Comparison of ENCODE assay signal across 15 cellular contexts in genomic region chr14:106174206-106174605, GRCh38.
DNase-seq lines count a peak whose midpoint lies in the region; ATAC-seq and TF ChIP-seq lines count a peak whose summit lies in the region.
"Had no signal": no experiment of that assay in that cellular context is flagged by ENCODE, and none has a peak within 500 bp of the region (broad histone marks: within the 10 kb centered on the region; RNA-seq: fewer than 3 reads in every experiment).

No MANE protein-coding gene starts in this region.

- no peaks in the 10 kb centered on the region for H3K36me3 Mint-ChIP-seq in CD8-positive, alpha-beta memory T cell
- no peaks in the 10 kb centered on the region for H3K36me3 Mint-ChIP-seq in activated naive CD4-positive, alpha-beta T cell treated with anti-CD3 and anti-CD28 coated beads, Interleukin-2, amount 10 ng/mL, durations not matched to agents 7 days and 5 days
- no peaks in the 10 kb centered on the region for H3K36me3 Mint-ChIP-seq in neural progenitor cell

- no peaks in the 10 kb centered on the region for H3K9me3 ChIP-seq in CD8-positive, alpha-beta memory T cell (ENCODE audit: low read length)
- H3K9me3 ChIP-seq in right lobe of liver (no peaks in the 10 kb centered on the region), neural progenitor cell (ENCODE audit: low read depth) (peaks cover 4% of the 10 kb centered on the region)
- H3K9me3 ChIP-seq: thyroid gland had no signal

- TF ChIP-seq POLR2A in right lobe of liver (IDR thresholded peaks at IDR 0.05): no peak

- H2AFZ ChIP-seq in neural progenitor cell (replicated peaks): no peak overlapping the region

- H4K20me1 ChIP-seq in neural progenitor cell (ENCODE audit: low read depth): no peaks in the 10 kb centered on the region

- H3F3A ChIP-seq in neural progenitor cell (ENCODE audit: low read depth): no peaks in the 10 kb centered on the region

- no peak overlapping the region for H3K9ac ChIP-seq in neural progenitor cell

- intact Hi-C loops in right lobe of liver (cut with DNase I): no loop called here

- H3K4me3 ChIP-seq in CD8-positive, alpha-beta memory T cell (ENCODE audit: low read length): peak overlapping the region; percentile 26
- no peak overlapping the region for H3K4me3 ChIP-seq in right lobe of liver
- H3K4me3 ChIP-seq in brain microvascular endothelial cell (ENCODE audit: low read depth, low read length): no peak overlapping the region
- H3K4me3 ChIP-seq in neural progenitor cell: no peak overlapping the region
- H3K4me3 ChIP-seq: coronary artery, thyroid gland had no signal

- peaks cover 0 to 6% of the 10 kb centered on the region in 2 donors for H3K27me3 Mint-ChIP-seq in CD8-positive, alpha-beta memory T cell
- H3K27me3 Mint-ChIP-seq in activated naive CD4-positive, alpha-beta T cell treated with anti-CD3 and anti-CD28 coated beads, Interleukin-2, amount 10 ng/mL, durations not matched to agents 7 days and 5 days: peaks cover 21% of the 10 kb centered on the region
- H3K27me3 Mint-ChIP-seq in neural progenitor cell (ENCODE audit: insufficient read depth, low read depth): no peaks in the 10 kb centered on the region

- H3K4me1 ChIP-seq in CD8-positive, alpha-beta memory T cell (ENCODE audit: insufficient read depth, low read length): peaks cover 50% of the 10 kb centered on the region
- H3K4me1 ChIP-seq in right lobe of liver (no peaks in the 10 kb centered on the region), neural progenitor cell (no peaks in the 10 kb centered on the region)
- H3K4me1 ChIP-seq: foreskin keratinocyte, thyroid gland had no signal

- H3K4me1 Mint-ChIP-seq in CD8-positive, alpha-beta memory T cell: peaks cover 50 to 85% (median 71%) of the 10 kb centered on the region in 3 donors
- H3K4me1 Mint-ChIP-seq in activated naive CD4-positive, alpha-beta T cell treated with anti-CD3 and anti-CD28 coated beads, Interleukin-2, amount 10 ng/mL, durations not matched to agents 7 days and 5 days: peaks cover 72% of the 10 kb centered on the region
- no peaks in the 10 kb centered on the region for H3K4me1 Mint-ChIP-seq in neural progenitor cell
- H3K4me1 Mint-ChIP-seq: neural crest cell had no signal

- no peak overlapping the region for H3K4me2 ChIP-seq in neural progenitor cell

- DNase-seq in CD8-positive, alpha-beta memory T cell: peak; percentile 35 to 80 (median 71)
- DNase-seq in activated CD4-positive, alpha-beta T cell treated with anti-CD3 and anti-CD28 coated beads, Interleukin-2, amount 50 U/mL, for 1 hour: peak; percentile 56
- peak; percentile 77 for DNase-seq in activated naive CD4-positive, alpha-beta T cell treated with anti-CD3 and anti-CD28 coated beads, Interleukin-2, amount 10 ng/mL, durations not matched to agents 7 days and 5 days
- DNase-seq in stimulated activated CD4-positive, alpha-beta T cell treated with anti-CD3 and anti-CD28 coated beads, Interleukin-4, amount 100 ng/mL, for 1 hour: peak; percentile 32
- DNase-seq in NCI-H146 (lab: John Stamatoyannopoulos, UW): no peak
- DNase-seq in right lobe of liver: no peak
- no peak for DNase-seq in brain microvascular endothelial cell
- no peak for DNase-seq in neural progenitor cell (ENCODE audit: low spot score)
- DNase-seq: foreskin keratinocyte, kidney glomerular epithelial cell, NCI-H226, SHP77 had no signal

- no peaks in the 10 kb centered on the region for H3K9me3 Mint-ChIP-seq in CD8-positive, alpha-beta memory T cell
- H3K9me3 Mint-ChIP-seq in activated naive CD4-positive, alpha-beta T cell treated with anti-CD3 and anti-CD28 coated beads, Interleukin-2, amount 10 ng/mL, durations not matched to agents 7 days and 5 days: no peaks in the 10 kb centered on the region
- H3K9me3 Mint-ChIP-seq in neural progenitor cell: peaks cover 32% of the 10 kb centered on the region

- peak overlapping the region in 7 of 8 donors; percentile 54 to 97 (median 94) for H3K27ac Mint-ChIP-seq in CD8-positive, alpha-beta memory T cell
- peak overlapping the region; percentile 90 for H3K27ac Mint-ChIP-seq in activated naive CD4-positive, alpha-beta T cell treated with anti-CD3 and anti-CD28 coated beads, Interleukin-2, amount 10 ng/mL, durations not matched to agents 7 days and 5 days
- no peak overlapping the region for H3K27ac Mint-ChIP-seq in neural progenitor cell

- no peak for ATAC-seq in right lobe of liver
- ATAC-seq: foreskin keratinocyte had no signal

- 28% methylated on average over 6 of the region's 7 CpGs for WGBS in right lobe of liver (ENCODE audit: insufficient coverage, low coverage, low lambda C conversion rate, missing lambda C conversion rate)

- H3K27me3 ChIP-seq in CD8-positive, alpha-beta memory T cell (ENCODE audit: insufficient read depth, low read length, poor library complexity, severe bottlenecking): no peaks in the 10 kb centered on the region
- H3K27me3 ChIP-seq in right lobe of liver: no peaks in the 10 kb centered on the region
- no peaks in the 10 kb centered on the region for H3K27me3 ChIP-seq in brain microvascular endothelial cell (replicated peaks)
- H3K27me3 ChIP-seq in neural progenitor cell: no peaks in the 10 kb centered on the region
- H3K27me3 ChIP-seq: foreskin keratinocyte, thyroid gland had no signal

- TF ChIP-seq CTCF in right lobe of liver (IDR thresholded peaks at IDR 0.05) (no peak), brain microvascular endothelial cell (IDR thresholded peaks at IDR 0.05; ENCODE audit: low read depth, low read length, missing control alignments) (no peak), neural progenitor cell (IDR thresholded peaks at IDR 0.05) (no peak)

- in situ Hi-C loops in brain microvascular endothelial cell (cut with HindIII; ENCODE audit: low pct_ligation_motif_present, low sequenced_read_pairs): no loop called here

- peak overlapping the region; percentile 28 for H3K27ac ChIP-seq in CD8-positive, alpha-beta memory T cell (ENCODE audit: low read depth, low read length)
- H3K27ac ChIP-seq in right lobe of liver (no peak overlapping the region), brain microvascular endothelial cell (no peak overlapping the region), neural progenitor cell (no peak overlapping the region)
- H3K27ac ChIP-seq: coronary artery, foreskin keratinocyte, thyroid gland had no signal

- H3K4me3 Mint-ChIP-seq in CD8-positive, alpha-beta memory T cell: peak overlapping the region in 6 of 7 donors; percentile 28 to 80 (median 68)
- peak overlapping the region; percentile 16 for H3K4me3 Mint-ChIP-seq in activated naive CD4-positive, alpha-beta T cell treated with anti-CD3 and anti-CD28 coated beads, Interleukin-2, amount 10 ng/mL, durations not matched to agents 7 days and 5 days
- no peak overlapping the region for H3K4me3 Mint-ChIP-seq in neural progenitor cell
- H3K4me3 Mint-ChIP-seq: neural crest cell had no signal

- H3K36me3 ChIP-seq in CD8-positive, alpha-beta memory T cell (ENCODE audit: insufficient read depth, low read length): no peaks in the 10 kb centered on the region
- H3K36me3 ChIP-seq in right lobe of liver: no peaks in the 10 kb centered on the region
- no peaks in the 10 kb centered on the region for H3K36me3 ChIP-seq in brain microvascular endothelial cell (replicated peaks)
- no peaks in the 10 kb centered on the region for H3K36me3 ChIP-seq in neural progenitor cell
- H3K36me3 ChIP-seq: thyroid gland had no signal

- no peaks in the 10 kb centered on the region for H3K79me2 ChIP-seq in neural progenitor cell (ENCODE audit: low read depth)

- POLR2A ChIA-PET in CD8-positive, alpha-beta memory T cell (lab: Charles Lee): no interaction called here

- CTCF ChIA-PET in CD8-positive, alpha-beta memory T cell (lab: Charles Lee): no interaction called here
- CTCF ChIA-PET in activated naive CD4-positive, alpha-beta T cell treated with anti-CD3 and anti-CD28 coated beads, Interleukin-2, amount 10 ng/mL, durations not matched to agents 7 days and 5 days (lab: Charles Lee): no interaction called here

Comparison
In these comparisons a context has a peak if more than half of its experiments do, and no peak if none do; other contexts are left out.
1. DNase-seq: peak in CD8-positive, alpha-beta memory T cell (5 of 5), activated CD4-positive, alpha-beta T cell treated with anti-CD3 and anti-CD28 coated beads, Interleukin-2, amount 50 U/mL, for 1 hour (single experiment), activated naive CD4-positive, alpha-beta T cell treated with anti-CD3 and anti-CD28 coated beads, Interleukin-2, amount 10 ng/mL, durations not matched to agents 7 days and 5 days (single experiment) and stimulated activated CD4-positive, alpha-beta T cell treated with anti-CD3 and anti-CD28 coated beads, Interleukin-4, amount 100 ng/mL, for 1 hour (single experiment); none in NCI-H146 (single experiment), right lobe of liver (0 of 3), brain microvascular endothelial cell (single experiment) and neural progenitor cell (single experiment).